8 cellular contexts compared by ENCODE assay signal in the genomic region with DNA sequence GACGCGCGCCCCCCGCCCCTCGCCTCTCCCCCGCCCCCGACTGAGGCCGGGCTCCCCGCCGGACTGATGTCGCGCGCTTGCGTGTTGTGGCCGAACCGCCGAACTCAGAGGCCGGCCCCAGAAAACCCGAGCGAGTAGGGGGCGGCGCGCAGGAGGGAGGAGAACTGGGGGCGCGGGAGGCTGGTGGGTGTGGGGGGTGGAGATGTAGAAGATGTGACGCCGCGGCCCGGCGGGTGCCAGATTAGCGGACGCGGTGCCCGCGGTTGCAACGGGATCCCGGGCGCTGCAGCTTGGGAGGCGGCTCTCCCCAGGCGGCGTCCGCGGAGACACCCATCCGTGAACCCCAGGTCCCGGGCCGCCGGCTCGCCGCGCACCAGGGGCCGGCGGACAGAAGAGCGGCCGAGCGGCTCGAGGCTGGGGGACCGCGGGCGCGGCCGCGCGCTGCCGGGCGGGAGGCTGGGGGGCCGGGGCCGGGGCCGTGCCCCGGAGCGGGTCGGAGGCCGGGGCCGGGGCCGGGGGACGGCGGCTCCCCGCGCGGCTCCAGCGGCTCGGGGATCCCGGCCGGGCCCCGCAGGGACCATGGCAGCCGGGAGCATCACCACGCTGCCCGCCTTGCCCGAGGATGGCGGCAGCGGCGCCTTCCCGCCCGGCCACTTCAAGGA. TPM values are rescaled to one million over a fixed set of nuclear protein-coding genes. Genes with fewer than 3 reads are reported as not detected.
DNase-seq lines count a peak whose midpoint lies in the region; ATAC-seq and TF ChIP-seq lines count a peak whose summit lies in the region.

A gene (plus strand): TSS at position 236 of the 662 bp plus-strand sequence. CDS start 344 bp downstream, at position 580.

- H3K4me3 Mint-ChIP-seq in IgD-negative memory B cell (peak within 1 kb of the TSS; percentile 63 to 91 (median 84)), natural killer cell (peak within 1 kb of the TSS; percentile 72)
- H3K4me3 Mint-ChIP-seq in activated T-helper 17 cell treated with anti-CD3 and anti-CD28 coated beads, Interleukin-2, amount 50 U/mL, for 72 hours: peak within 1 kb of the TSS; percentile 80

- H3K36me3 Mint-ChIP-seq in IgD-negative memory B cell: no peaks in the 10 kb centered on the region
- peaks cover 8% of the 10 kb centered on the region for H3K36me3 Mint-ChIP-seq in activated T-helper 17 cell treated with anti-CD3 and anti-CD28 coated beads, Interleukin-2, amount 50 U/mL, for 72 hours (ENCODE audit: low read depth)
- peaks cover 15% of the 10 kb centered on the region for H3K36me3 Mint-ChIP-seq in natural killer cell

- intact Hi-C loops in natural killer cell (cut with micrococcal nuclease) (loop anchor here (5.0 kb wide), 1 partner anchor 64 kb away; no protein-coding TSS in a partner anchor), aorta (cut with DNase I) (loop anchor here (1.0 to 10.0 kb wide), 6 partner anchors 60 to 162 kb away; a partner anchor contains a TSS)

- H3K9me3 Mint-ChIP-seq in IgD-negative memory B cell (peaks cover 0 to 10% (median 5%) of the 10 kb centered on the region in 3 donors), natural killer cell (no peaks in the 10 kb centered on the region)
- no peaks in the 10 kb centered on the region for H3K9me3 Mint-ChIP-seq in activated T-helper 17 cell treated with anti-CD3 and anti-CD28 coated beads, Interleukin-2, amount 50 U/mL, for 72 hours

- 0 to 1% methylated on average over 35 to 93 of the region's 93 CpGs for WGBS in aorta, 2 donors

- no peaks in the 10 kb centered on the region for H3K27me3 ChIP-seq in aorta (ENCODE audit: control insufficient read depth in 1 of 2, insufficient read depth in 2 of 2, low read length in 1 of 2)

- peak within 1 kb of the TSS; percentile 95 for H3K27ac ChIP-seq in aorta (ENCODE audit: low read depth in 1 of 2, low read length in 2 of 2)

- H3K9me3 ChIP-seq in aorta (ENCODE audit: control insufficient read depth, low read length): no peaks in the 10 kb centered on the region

- ATAC-seq in GM21619 (IDR thresholded peaks at IDR 0.05; ENCODE audit: unreplicated experiment) (peak; percentile 12), natural killer cell (peak in 2 of 3 donors; percentile 33 to 44), aorta (ENCODE audit: low FRiP score) (peak; percentile 90)
- ATAC-seq in activated T-helper 17 cell treated with anti-CD3 and anti-CD28 coated beads, Interleukin-2, amount 50 U/mL, for 72 hours (replicated peaks): no peak

- H3K4me1 Mint-ChIP-seq in IgD-negative memory B cell (peaks cover 8 to 13% (median 11%) of the 10 kb centered on the region in 3 donors), natural killer cell (peaks cover 15 to 29% of the 10 kb centered on the region in 2 donors)
- H3K4me1 Mint-ChIP-seq in activated T-helper 17 cell treated with anti-CD3 and anti-CD28 coated beads, Interleukin-2, amount 50 U/mL, for 72 hours: peaks cover 10% of the 10 kb centered on the region

- peak within 1 kb of the TSS in 1 of 3 donors; percentile 86 for H3K27ac Mint-ChIP-seq in IgD-negative memory B cell
- peak within 1 kb of the TSS; percentile 45 for H3K27ac Mint-ChIP-seq in activated T-helper 17 cell treated with anti-CD3 and anti-CD28 coated beads, Interleukin-2, amount 50 U/mL, for 72 hours
- H3K27ac Mint-ChIP-seq in natural killer cell: peak within 1 kb of the TSS; percentile 1 to 59

- H3K4me3 ChIP-seq in GM12864 (ENCODE audit: low read depth, low read length) (peak within 1 kb of the TSS; percentile 83), aorta (ENCODE audit: low read length in 2 of 2) (peak within 1 kb of the TSS; percentile 83 to 94)

- H3K4me1 ChIP-seq in aorta (ENCODE audit: control insufficient read depth in 1 of 2, insufficient read depth in 2 of 2, low read length in 2 of 2): peaks cover 5 to 7% of the 10 kb centered on the region in 2 donors

- no peak for DNase-seq in GM12864 (ENCODE audit: low read depth)
- DNase-seq in fibroblast of the conjunctiva (ENCODE audit: low read depth): peak; percentile 78
- peak; percentile 15 for DNase-seq in natural killer cell
- DNase-seq in aorta: peak; percentile 83 to 91
- DNase-seq in NCI-H1436 (lab: John Stamatoyannopoulos, UW): no peak

- no peak for TF ChIP-seq CTCF in GM12864 (IDR thresholded peaks at IDR 0.05; ENCODE audit: low read depth, low read length, missing control alignments)
- no peak for TF ChIP-seq CTCF in natural killer cell (IDR thresholded peaks at IDR 0.05)

- no peaks in the 10 kb centered on the region for H3K36me3 ChIP-seq in aorta (ENCODE audit: control insufficient read depth in 1 of 2, insufficient read depth in 2 of 2, low read length in 1 of 2)

- H3K27me3 Mint-ChIP-seq in IgD-negative memory B cell (peaks cover 56% of the 10 kb centered on the region), natural killer cell (ENCODE audit: low read depth in 2 of 2) (peaks cover 58 to 70% of the 10 kb centered on the region in 2 donors)
- peaks cover 59% of the 10 kb centered on the region for H3K27me3 Mint-ChIP-seq in activated T-helper 17 cell treated with anti-CD3 and anti-CD28 coated beads, Interleukin-2, amount 50 U/mL, for 72 hours

RNA-seq across cellular contexts. Expression of the gene that starts here (rescaled TPM):
- polyA plus RNA-seq in IgD-negative memory B cell (not detected), aorta (10 to 100 TPM in 1 of 2 donors, 1 to 10 TPM in 1; 8.8 to 12.6 TPM)
- under 1 TPM; 0.11 to 0.32 TPM for total RNA-seq in activated T-helper 17 cell treated with anti-CD3 and anti-CD28 coated beads, Interleukin-2, amount 50 U/mL, for 72 hours
- total RNA-seq in natural killer cell (not detected), aorta (10 to 100 TPM; 31.7 to 35.9 TPM)

Comparison
In these comparisons a context has a peak if more than half of its experiments do, and no peak if none do; other contexts are left out.
1. RNA of the gene that starts here (total RNA-seq): 31.7 to 35.9 TPM in aorta; 0.11 to 0.32 TPM in activated T-helper 17 cell treated with anti-CD3 and anti-CD28 coated beads, Interleukin-2, amount 50 U/mL, for 72 hours and not detected in natural killer cell; every median in the first group is over 10 times any median in the second.
2. Peak in DNase-seq and ATAC-seq in natural killer cell; RNA of the gene not detected or under 1 TPM.
3. DNase-seq: peak in fibroblast of the conjunctiva (single experiment) and aorta (2 of 2); none in GM12864 (single experiment) and NCI-H1436 (single experiment).
4. Peak in every context shown above with its lines, with median percentiles within 50 percentile points of each other: H3K4me3 Mint-ChIP-seq.